ENCODE assay signal across 13 cellular contexts in genomic region chr3:192082733-192083660, GRCh38.
DNase-seq lines count a peak whose midpoint lies in the region; ATAC-seq and TF ChIP-seq lines count a peak whose summit lies in the region.
"Had no signal": no experiment of that assay in that cellular context is flagged by ENCODE, and none has a peak within 500 bp of the region (broad histone marks: within the 10 kb centered on the region; RNA-seq: fewer than 3 reads in every experiment).

No MANE protein-coding gene starts in this region.

- H3K36me3 ChIP-seq in smooth muscle cell (ENCODE audit: low read depth), result no peaks in the 10 kb centered on the region
- H3K36me3 ChIP-seq: cardiac muscle cell, gastrocnemius medialis had no signal

- H4K20me1 ChIP-seq in smooth muscle cell (ENCODE audit: low read depth), result no peaks in the 10 kb centered on the region

- no peak overlapping the region for H3K4me2 ChIP-seq in smooth muscle cell

- no peak overlapping the region for H3K4me3 ChIP-seq in smooth muscle cell
- H3K4me3 ChIP-seq: cardiac muscle cell, gastrocnemius medialis, lung had no signal

- H3K9ac ChIP-seq in smooth muscle cell (ENCODE audit: low read depth), result no peak overlapping the region

- H3K27me3 ChIP-seq in smooth muscle cell (ENCODE audit: low read depth), result no peaks in the 10 kb centered on the region
- H3K27me3 ChIP-seq: cardiac muscle cell, gastrocnemius medialis had no signal

- H3K4me1 ChIP-seq in smooth muscle cell (ENCODE audit: low read depth), result peaks cover 27% of the 10 kb centered on the region
- H3K4me1 ChIP-seq: gastrocnemius medialis had no signal

- 83% methylated on average over 5 of the region's 5 CpGs for WGBS in smooth muscle cell (ENCODE audit: low lambda C conversion rate)

- no peaks in the 10 kb centered on the region for H3K9me3 ChIP-seq in smooth muscle cell (replicated peaks; ENCODE audit: low read depth)
- H3K9me3 ChIP-seq: gastrocnemius medialis had no signal

- H3K27ac ChIP-seq in epithelial cell of prostate, result peak overlapping the region; percentile 80
- no peak overlapping the region for H3K27ac ChIP-seq in smooth muscle cell (ENCODE audit: low read depth)
- H3K27ac ChIP-seq: cardiac muscle cell, gastrocnemius medialis had no signal

- peak; percentile 18 for DNase-seq in epithelial cell of prostate (ENCODE audit: low read depth, low spot score)
- no peak for DNase-seq in smooth muscle cell (lab: John Stamatoyannopoulos, UW; ENCODE audit: unreplicated experiment)
- no peak for DNase-seq in AML-193 (lab: John Stamatoyannopoulos, UW)
- DNase-seq in foreskin melanocyte, result no peak
- no peak for DNase-seq in stimulated activated CD4-positive, alpha-beta T cell treated with anti-CD3 and anti-CD28 coated beads, Interleukin-4, amount 100 ng/mL, for 4 hours
- DNase-seq: gastrocnemius medialis, NCI-H2081 treated with DMSO at 0.1 percent for 48 hours, T-helper 1 cell had no signal

- no peak overlapping the region for H2AFZ ChIP-seq in smooth muscle cell (ENCODE audit: low read depth)

- no peak for TF ChIP-seq CTCF in smooth muscle cell (IDR thresholded peaks at IDR 0.05; ENCODE audit: borderline replicate concordance, insufficient read depth, poor library complexity, severe bottlenecking)

- no peaks in the 10 kb centered on the region for H3F3A ChIP-seq in smooth muscle cell (ENCODE audit: low read depth)

- ATAC-seq in GM19025 (IDR thresholded peaks at IDR 0.05; ENCODE audit: low read depth, unreplicated experiment) (peak; percentile 81), GM21723 (IDR thresholded peaks at IDR 0.05; ENCODE audit: unreplicated experiment) (peak; percentile 97), HG03196 (IDR thresholded peaks at IDR 0.05; ENCODE audit: unreplicated experiment) (peak; percentile 95)
- ATAC-seq: gastrocnemius medialis had no signal

- H3K79me2 ChIP-seq in smooth muscle cell (ENCODE audit: low read depth), result no peaks in the 10 kb centered on the region
